Comparison of ENCODE assay signal across 16 cellular contexts in genomic region chr5:76746677-76747076, GRCh38. TPM values are rescaled to one million over a fixed set of nuclear protein-coding genes. Genes with fewer than 3 reads are reported as not detected.
DNase-seq lines count a peak whose midpoint lies in the region; ATAC-seq and TF ChIP-seq lines count a peak whose summit lies in the region.
"Had no signal": no experiment of that assay in that cellular context is flagged by ENCODE, and none has a peak within 500 bp of the region (broad histone marks: within the 10 kb centered on the region; RNA-seq: fewer than 3 reads in every experiment).

No MANE protein-coding gene starts in this region.

- H3K36me3 ChIP-seq in HCT116 (ENCODE audit: control insufficient read depth in 1 of 2, insufficient read depth in 2 of 2, low read length in 2 of 2) (no peaks in the 10 kb centered on the region), RWPE2 (ENCODE audit: low read depth) (no peaks in the 10 kb centered on the region), mammary epithelial cell (ENCODE audit: insufficient read depth, low read length) (no peaks in the 10 kb centered on the region), left lung (no peaks in the 10 kb centered on the region)
- H3K36me3 ChIP-seq: SJCRH30 had no signal

- WGBS in mammary epithelial cell (ENCODE audit: low coverage, missing lambda C conversion rate): 89% methylated on average over 2 of the region's 2 CpGs

- TF ChIP-seq POLR2A in HCT116 (IDR thresholded peaks at IDR 0.05; ENCODE audit: borderline replicate concordance, extremely low read depth, insufficient read depth, insufficient read length): no peak

- POLR2A ChIA-PET in HCT116 (lab: Charles Lee): no interaction called here

- in situ Hi-C loops in mammary epithelial cell (cut with MboI; ENCODE audit: low sequenced_read_pairs in 2 of 2): no loop called here

- no peaks in the 10 kb centered on the region for H3K9me2 ChIP-seq in HCT116 (ENCODE audit: insufficient read depth)

- no peaks in the 10 kb centered on the region for H4K20me1 ChIP-seq in HCT116 (ENCODE audit: insufficient read depth)
- no peaks in the 10 kb centered on the region for H4K20me1 ChIP-seq in mammary epithelial cell (ENCODE audit: insufficient read depth, low read length)

- DNase-seq in HCT116 (ENCODE audit: low read depth, low spot score) (no peak), RWPE2 (ENCODE audit: low spot score) (no peak), fibroblast of the aortic adventitia (ENCODE audit: low read depth) (no peak), activated gamma-delta T cell (lab: John Stamatoyannopoulos, UW) (no peak), DMS 273 (lab: John Stamatoyannopoulos, UW; ENCODE audit: unreplicated experiment) (no peak), mammary epithelial cell (no peak), left lung (no peak)
- DNase-seq: CD4-positive, alpha-beta T cell; DMS79 treated with DMSO at 0.1 percent for 48 hours; GDM1; NCI-H1092; NCI-H510A treated with DMSO at 0.1 percent for 48 hours; RPMI8226; SJCRH30; SW 1271 had no signal

- no peak overlapping the region for H3K4me3 ChIP-seq in HCT116 (replicated peaks in 1 of 2; ENCODE audit: low read depth in 1 of 2, low read length in 2 of 2)
- H3K4me3 ChIP-seq in RWPE2 (ENCODE audit: severe bottlenecking): no peak overlapping the region
- no peak overlapping the region for H3K4me3 ChIP-seq in fibroblast of the aortic adventitia (ENCODE audit: low read depth, low read length)
- H3K4me3 ChIP-seq in mammary epithelial cell (replicated peaks in 1 of 3; ENCODE audit: insufficient read depth in 1 of 3, low read depth in 2 of 3, low read length in 3 of 3): no peak overlapping the region
- H3K4me3 ChIP-seq in left lung: no peak overlapping the region
- H3K4me3 ChIP-seq: SJCRH30 had no signal

- RAD21 ChIA-PET in HCT116 (lab: Charles Lee; ENCODE audit: low non-redundant PET in 1 of 2, low total read pairs in 2 of 2, uncharacterized antibody in 2 of 2, unreplicated experiment in 2 of 2): no interaction called here

- peak in 2 of 3 experiments; percentile 15 to 20; a peak in 1 of 6 replicates for TF ChIP-seq CTCF in HCT116 (IDR thresholded peaks at IDR 0.05 in 2 of 3, conservative IDR thresholded peaks at IDR 0.05 in 1 of 3; ENCODE audit: borderline replicate concordance in 1 of 3, insufficient read depth in 1 of 3, low read depth in 2 of 3, low read length in 2 of 3)
- TF ChIP-seq CTCF in RWPE2 (IDR thresholded peaks at IDR 0.05; ENCODE audit: poor library complexity, severe bottlenecking): peak; percentile 8
- TF ChIP-seq CTCF in fibroblast of the aortic adventitia (IDR thresholded peaks at IDR 0.05; ENCODE audit: insufficient read depth, low read length): peak; percentile 9
- TF ChIP-seq CTCF in mammary epithelial cell (conservative IDR thresholded peaks at IDR 0.05 in 1 of 2, IDR thresholded peaks at IDR 0.05 in 1 of 2; ENCODE audit: extremely low read depth in 1 of 2, insufficient read depth in 1 of 2, low read depth in 1 of 2, low read length in 2 of 2): no peak
- no peak for TF ChIP-seq CTCF in left lung (IDR thresholded peaks at IDR 0.05)

- no peak for ATAC-seq in HCT116
- ATAC-seq in RWPE2 (ENCODE audit: low read depth): no peak
- ATAC-seq in left lung: no peak

- dilution Hi-C loops in mammary epithelial cell (cut with HindIII; ENCODE audit: low sequenced_read_pairs): no loop called here

- no peak overlapping the region for H2AFZ ChIP-seq in HCT116 (ENCODE audit: low read depth, low read length, poor library complexity, severe bottlenecking)
- no peak overlapping the region for H2AFZ ChIP-seq in mammary epithelial cell (ENCODE audit: low read depth, low read length)

- H3K27me3 ChIP-seq in HCT116 (ENCODE audit: insufficient read depth, low read length): no peaks in the 10 kb centered on the region
- no peaks in the 10 kb centered on the region for H3K27me3 ChIP-seq in RWPE2 (ENCODE audit: insufficient read depth, poor library complexity, severe bottlenecking)
- no peaks in the 10 kb centered on the region for H3K27me3 ChIP-seq in mammary epithelial cell (ENCODE audit: insufficient read depth, low read length)
- H3K27me3 ChIP-seq in left lung: no peaks in the 10 kb centered on the region
- H3K27me3 ChIP-seq: SJCRH30 had no signal

- H3K4me2 ChIP-seq in HCT116 (ENCODE audit: low read length): no peak overlapping the region
- no peak overlapping the region for H3K4me2 ChIP-seq in mammary epithelial cell (ENCODE audit: insufficient read depth, low read depth, low read length)
- H3K4me2 ChIP-seq: KMS-11 had no signal

- no TSS peak for BruUV-seq in HCT116 (replicated peaks; lab: Mats Ljungman, UMichigan)
- BruUV-seq in mammary epithelial cell (replicated peaks; lab: Mats Ljungman, UMichigan): no TSS peak

- H3K9me3 ChIP-seq in HCT116 (ENCODE audit: control insufficient read depth in 1 of 2, insufficient read depth in 1 of 2, low read depth in 1 of 2, low read length in 2 of 2) (no peaks in the 10 kb centered on the region), RWPE2 (ENCODE audit: severe bottlenecking) (no peaks in the 10 kb centered on the region), mammary epithelial cell (replicated peaks; ENCODE audit: insufficient read depth, low read length) (no peaks in the 10 kb centered on the region), left lung (no peaks in the 10 kb centered on the region)
- H3K9me3 ChIP-seq: SJCRH30 had no signal

- CTCF ChIA-PET in HCT116 (lab: Charles Lee) (interaction anchor here (1.0 kb wide), 1 partner anchor 163 kb away, joined by 3 read pairs; no protein-coding TSS in a partner anchor), mammary epithelial cell (lab: Charles Lee; ENCODE audit: low non-redundant PET) (no interaction called here)

- H3K4me1 ChIP-seq in HCT116 (ENCODE audit: control insufficient read depth in 1 of 2, insufficient read depth in 2 of 2, low read length in 2 of 2) (0 out of 4 replicates have a peak, but pooled peaks cover 0 to 3% of the 10 kb centered on the region in 2 experiments), RWPE2 (ENCODE audit: insufficient read depth, poor library complexity, severe bottlenecking) (no peaks in the 10 kb centered on the region), mammary epithelial cell (ENCODE audit: insufficient read depth, low read length) (peaks cover 6% of the 10 kb centered on the region), left lung (no peaks in the 10 kb centered on the region)
- H3K4me1 ChIP-seq: SJCRH30 had no signal

- intact Hi-C loops in HCT116 (cut with micrococcal nuclease) (no loop called here), mammary epithelial cell (cut with micrococcal nuclease) (no loop called here), left lung (cut with DNase I) (no loop called here)

- TF ChIP-seq RAD21 in HCT116 (IDR thresholded peaks at IDR 0.05; ENCODE audit: low read depth): peak; percentile 21; the same call in 1 of the 2 replicates

- H3K79me2 ChIP-seq in HCT116 (ENCODE audit: insufficient read depth, low read length) (no peaks in the 10 kb centered on the region), mammary epithelial cell (ENCODE audit: insufficient read depth, low read length) (no peaks in the 10 kb centered on the region)

- H3K27ac ChIP-seq in HCT116 (ENCODE audit: low read depth, low read length) (no peak overlapping the region), RWPE2 (ENCODE audit: poor library complexity, severe bottlenecking) (no peak overlapping the region), mammary epithelial cell (ENCODE audit: insufficient read depth, low read depth, low read length) (no peak overlapping the region), left lung (no peak overlapping the region)
- H3K27ac ChIP-seq: KMS-11, SJCRH30 had no signal

- H3K9ac ChIP-seq in HCT116 (ENCODE audit: low read length): no peak overlapping the region
- no peak overlapping the region for H3K9ac ChIP-seq in mammary epithelial cell (ENCODE audit: insufficient read depth, low read length)
- H3K9ac ChIP-seq: KMS-11 had no signal

TF ChIP-seq in HCT116, 20 proteins besides CTCF, POLR2A, EP300 and RAD21 (continues in another document):
- TF ChIP-seq, protein P1, sequence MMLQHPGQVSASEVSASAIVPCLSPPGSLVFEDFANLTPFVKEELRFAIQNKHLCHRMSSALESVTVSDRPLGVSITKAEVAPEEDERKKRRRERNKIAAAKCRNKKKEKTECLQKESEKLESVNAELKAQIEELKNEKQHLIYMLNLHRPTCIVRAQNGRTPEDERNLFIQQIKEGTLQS (IDR thresholded peaks at IDR 0.05): no peak
- TF ChIP-seq ZFX (IDR thresholded peaks at IDR 0.05) (no peak), SIN3A (IDR thresholded peaks at IDR 0.05; ENCODE audit: low read depth) (no peak), FOSL1 (IDR thresholded peaks at IDR 0.05; ENCODE audit: low read depth) (no peak), SP1 (IDR thresholded peaks at IDR 0.05; ENCODE audit: low read depth) (no peak), ELF1 (IDR thresholded peaks at IDR 0.05; ENCODE audit: borderline replicate concordance, low read depth) (no peak), TCF7L2 (IDR thresholded peaks at IDR 0.05; ENCODE audit: borderline replicate concordance, extremely low read depth, insufficient read depth, insufficient read length) (no peak), EGR1 (IDR thresholded peaks at IDR 0.05; ENCODE audit: low read depth) (no peak), ZNF274 (IDR thresholded peaks at IDR 0.05; ENCODE audit: low read depth, low read length) (no peak), JUND (IDR thresholded peaks at IDR 0.05) (no peak), EZH2phosphoT487 (IDR thresholded peaks at IDR 0.05; ENCODE audit: borderline replicate concordance) (no peak)

RNA-seq across cellular contexts. Expression of gene F2R, which starts 30.8 kb away (rescaled TPM):
- total RNA-seq in HCT116 (2021; ENCODE audit: unreplicated experiment): 16.6 TPM
- polyA plus RNA-seq in HCT116 (2012): 14.1 and 18.5 TPM in 2 replicates
- 75.1 and 184 TPM in 2 replicates for total RNA-seq in fibroblast of the aortic adventitia (ENCODE audit: low replicate concordance)
- total RNA-seq in mammary epithelial cell: 10 to 100 TPM; 30.7 to 81.4 TPM
- 46.2 TPM for polyA plus RNA-seq in mammary epithelial cell
- 47.2 TPM for polyA minus RNA-seq in mammary epithelial cell
- total RNA-seq in left lung: 10 to 100 TPM; 21.2 to 29.4 TPM

Comparison
In these comparisons a context has a peak if more than half of its experiments do, and no peak if none do; other contexts are left out.
1. CTCF ChIP-seq: peak in HCT116 (2 of 3), RWPE2 (single experiment) and fibroblast of the aortic adventitia (single experiment); none in mammary epithelial cell (0 of 2) and left lung (0 of 2).